ENCODE assay signal across 11 cellular contexts in the genomic region with DNA sequence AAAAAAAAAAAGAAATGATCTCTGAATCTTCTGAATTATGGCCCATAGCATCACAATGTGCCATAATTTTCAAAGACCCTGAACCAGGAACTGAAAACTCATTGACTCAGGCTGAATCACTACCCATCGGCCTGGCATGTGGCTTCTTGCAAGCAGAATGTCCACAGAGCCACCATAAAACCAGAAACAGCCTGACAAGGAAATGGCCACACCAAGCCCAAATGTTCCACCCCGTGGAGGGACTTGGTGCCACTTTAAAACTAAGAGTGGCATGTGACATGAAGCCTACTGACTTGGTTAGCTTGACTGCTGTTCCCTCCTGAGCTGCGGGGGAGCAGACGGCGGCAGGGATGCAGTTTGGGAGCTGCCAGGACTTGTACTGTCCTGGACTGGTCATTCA.
DNase-seq lines count a peak whose midpoint lies in the region; ATAC-seq and TF ChIP-seq lines count a peak whose summit lies in the region.
"Had no signal": no experiment of that assay in that cellular context is flagged by ENCODE, and none has a peak within 500 bp of the region (broad histone marks: within the 10 kb centered on the region; RNA-seq: fewer than 3 reads in every experiment).

No MANE protein-coding gene starts in this region.

- H3K4me3 ChIP-seq in Panc1 (ENCODE audit: low read depth in 2 of 2, low read length in 2 of 2) (no peak overlapping the region), esophagus squamous epithelium (no peak overlapping the region), gastrocnemius medialis (no peak overlapping the region), Karpas-422 (ENCODE audit: low read length) (no peak overlapping the region)

- POLR2A ChIA-PET in Panc1 (lab: Charles Lee), result no interaction called here

- no peak overlapping the region for H2AFZ ChIP-seq in Karpas-422 (ENCODE audit: low read length)

- H3K27ac ChIP-seq in Panc1 (ENCODE audit: low read length) (0 out of 2 replicates have a peak overlapping the region, but pooled peaks have one; percentile 5), esophagus squamous epithelium (peak overlapping the region in 3 of 4 donors; percentile 51 to 71 (median 64)), gastrocnemius medialis (peak overlapping the region in 3 of 4 donors; percentile 21 to 38 (median 22)), Karpas-422 (ENCODE audit: low read length) (no peak overlapping the region)

- in situ Hi-C loops in Panc1 (cut with HindIII; ENCODE audit: low pct_unique_long_range_greater_than_20kb, low sequenced_read_pairs), result no loop called here
- in situ Hi-C loops in gastrocnemius medialis (cut with MboI; ENCODE audit: low sequenced_read_pairs in 4 of 4), result no loop called here

- H3K4me1 ChIP-seq in Panc1 (ENCODE audit: control insufficient read depth, insufficient read depth, low read length) (peaks cover 69% of the 10 kb centered on the region), esophagus squamous epithelium (peaks cover 28 to 92% (median 70%) of the 10 kb centered on the region in 3 donors), gastrocnemius medialis (peaks cover 65 to 74% of the 10 kb centered on the region in 2 donors), Karpas-422 (ENCODE audit: low read length) (no peaks in the 10 kb centered on the region)

- H3K9me3 ChIP-seq in Panc1 (ENCODE audit: control insufficient read depth, insufficient read depth, low read depth, low read length) (no peaks in the 10 kb centered on the region), esophagus squamous epithelium (no peaks in the 10 kb centered on the region), gastrocnemius medialis (no peaks in the 10 kb centered on the region), Karpas-422 (ENCODE audit: low read length) (no peaks in the 10 kb centered on the region)

- 51 to 68% methylated on average over 2 to 5 of the region's 5 CpGs for WGBS in esophagus squamous epithelium, 2 donors

- H4K20me1 ChIP-seq in Karpas-422 (ENCODE audit: insufficient read depth, low read depth, low read length), result peaks cover 11% of the 10 kb centered on the region

- DNase-seq in DMS53 (lab: John Stamatoyannopoulos, UW) (peak; percentile 48), DMS53 treated with DMSO at 0.1 percent for 48 hours (lab: John Stamatoyannopoulos, UW; ENCODE audit: unreplicated experiment) (no peak), Panc1 (ENCODE audit: low read depth, low spot score) (no peak), esophagus squamous epithelium (lab: John Stamatoyannopoulos, UW) (no peak), gastrocnemius medialis (no peak), Karpas-422 (no peak), erythroblast (lab: John Stamatoyannopoulos, UW) (no peak)
- DNase-seq: NCI-H1092; NCI-H774; stimulated activated naive CD4-positive, alpha-beta T cell had no signal

- no peaks in the 10 kb centered on the region; the same call in 1 of the 2 replicates for H3K36me3 ChIP-seq in Panc1 (ENCODE audit: control insufficient read depth, insufficient read depth, low read length)
- H3K36me3 ChIP-seq in esophagus squamous epithelium, result peaks cover 0 to 24% (median 0%) of the 10 kb centered on the region in 3 donors
- H3K36me3 ChIP-seq in gastrocnemius medialis, result peaks cover 0 to 9% of the 10 kb centered on the region in 2 donors
- no peaks in the 10 kb centered on the region for H3K36me3 ChIP-seq in Karpas-422 (ENCODE audit: insufficient read depth, low read length)

- H3K9ac ChIP-seq in Karpas-422 (ENCODE audit: low read length), result no peak overlapping the region

- no peaks in the 10 kb centered on the region for H3K79me2 ChIP-seq in Karpas-422 (ENCODE audit: low read length)

- no peaks in the 10 kb centered on the region for H3K9me2 ChIP-seq in Karpas-422 (replicated peaks; ENCODE audit: insufficient read depth, low read length)

- TF ChIP-seq POLR2A in esophagus squamous epithelium (IDR thresholded peaks at IDR 0.05), result no peak
- TF ChIP-seq POLR2A in gastrocnemius medialis (IDR thresholded peaks at IDR 0.05), result no peak
- TF ChIP-seq POLR2A in erythroblast (IDR thresholded peaks at IDR 0.05; ENCODE audit: low read length), result no peak

- ATAC-seq in Panc1 (no peak), gastrocnemius medialis (no peak), HG03457 (IDR thresholded peaks at IDR 0.05; ENCODE audit: unreplicated experiment) (no peak)

- CTCF ChIA-PET in Panc1 (lab: Charles Lee), result interaction anchor here (0.7 kb wide), 1 partner anchor 84 kb away, joined by 5 read pairs; no protein-coding TSS in a partner anchor

- no TSS peak for BruUV-seq in Panc1 (replicated peaks; lab: Mats Ljungman, UMichigan)

- TF ChIP-seq CTCF in Panc1 (IDR thresholded peaks at IDR 0.05) (no peak), esophagus squamous epithelium (IDR thresholded peaks at IDR 0.05) (no peak), gastrocnemius medialis (IDR thresholded peaks at IDR 0.05 in 4 of 5, conservative IDR thresholded peaks at IDR 0.05 in 1 of 5) (no peak)

- intact Hi-C loops in Panc1 (cut with micrococcal nuclease; ENCODE audit: unreplicated experiment), result no loop called here
- intact Hi-C loops in esophagus squamous epithelium (cut with DNase I), result no loop called here
- intact Hi-C loops in gastrocnemius medialis (cut with DNase I; ENCODE audit: low total_unique reads), result no loop called here

- H3K27me3 ChIP-seq in Panc1 (ENCODE audit: control insufficient read depth, insufficient read depth, low read length) (no peaks in the 10 kb centered on the region), esophagus squamous epithelium (no peaks in the 10 kb centered on the region), gastrocnemius medialis (no peaks in the 10 kb centered on the region), Karpas-422 (ENCODE audit: low read length) (no peaks in the 10 kb centered on the region)

- H3K4me2 ChIP-seq in Karpas-422 (ENCODE audit: low read depth, low read length, poor library complexity, severe bottlenecking), result no peak overlapping the region
